Comparison of ENCODE assay signal across 8 cellular contexts in the genomic region with DNA sequence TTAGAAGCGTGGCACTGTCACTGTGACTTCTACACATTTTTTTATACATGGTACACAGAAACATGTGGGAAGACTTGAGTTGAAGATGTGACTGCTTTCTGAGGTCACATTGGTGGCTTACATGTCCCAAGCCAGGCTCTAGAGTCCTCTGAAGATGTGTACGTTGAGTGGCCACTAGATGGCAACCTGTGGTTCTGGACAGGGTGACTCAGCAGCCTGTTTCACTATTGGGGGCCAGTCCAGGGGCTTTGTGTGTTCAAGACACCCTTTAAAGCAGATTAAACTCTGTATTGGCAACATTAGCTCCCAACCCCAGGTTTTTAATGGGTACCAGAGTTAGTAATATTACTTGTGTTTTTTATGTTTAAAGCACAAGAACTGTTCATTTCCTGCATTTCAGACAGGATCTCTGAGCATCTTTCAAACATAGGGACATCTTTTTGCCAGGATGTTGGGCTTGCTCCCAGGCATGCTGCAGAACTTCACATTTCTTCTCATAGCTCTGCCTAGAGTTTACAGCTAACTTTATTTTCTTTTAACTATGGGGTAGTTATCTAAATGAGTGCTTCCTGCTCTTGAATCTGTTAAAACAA.
DNase-seq lines count a peak whose midpoint lies in the region; ATAC-seq, FAIRE-seq and TF ChIP-seq lines count a peak whose summit lies in the region.

No MANE protein-coding gene starts in this region.

- H3K4me3 ChIP-seq in NT2/D1 (ENCODE audit: insufficient read length, low read depth) = no peak overlapping the region

- H3K36me3 ChIP-seq in NT2/D1 (ENCODE audit: insufficient read depth, insufficient read length, low read length) = peaks cover 33% of the 10 kb centered on the region

- DNase-seq in D721Med (ENCODE audit: insufficient read length, low spot score) (no peak), NT2/D1 (ENCODE audit: low read depth, low spot score) (peak; percentile 48), fibroblast of gingiva (ENCODE audit: low read depth) (peak; percentile 66), nephron progenitor cell (peak; percentile 61), superior temporal gyrus (ENCODE audit: extremely low spot score) (peak; percentile 90)
- peak; percentile 43 for DNase-seq in activated CD8-positive, alpha-beta memory T cell treated with anti-CD3 and anti-CD28 coated beads, Interleukin-2, amount 50 U/mL, for 4 hours

- peak overlapping the region; percentile 75 for H3K27ac Mint-ChIP-seq in nephron progenitor cell

- peak; percentile 53 for FAIRE-seq in D721Med (lab: Jason Lieb, UNC)

- no peaks in the 10 kb centered on the region for H3K27me3 ChIP-seq in NT2/D1 (ENCODE audit: insufficient read depth, insufficient read length)

- H3K4me3 Mint-ChIP-seq in nephron progenitor cell = no peak overlapping the region

- ATAC-seq in GM19467 (IDR thresholded peaks at IDR 0.05; ENCODE audit: unreplicated experiment) (peak; percentile 94), HG03565 (IDR thresholded peaks at IDR 0.05; ENCODE audit: unreplicated experiment) (peak; percentile 99)

- no peaks in the 10 kb centered on the region for H3K27me3 Mint-ChIP-seq in nephron progenitor cell (ENCODE audit: low read depth, poor library complexity)

- no peaks in the 10 kb centered on the region for H3K9me3 ChIP-seq in NT2/D1 (ENCODE audit: insufficient read depth, low read length)

- TF ChIP-seq CTCF in D721Med (IDR thresholded peaks at IDR 0.05; ENCODE audit: insufficient read depth, missing control alignments) (peak; percentile 73), nephron progenitor cell (IDR thresholded peaks at IDR 0.05) (peak; percentile 74)

- no peaks in the 10 kb centered on the region for H3K4me1 ChIP-seq in NT2/D1 (ENCODE audit: insufficient read depth, insufficient read length)

- H3K36me3 Mint-ChIP-seq in nephron progenitor cell (ENCODE audit: low read depth) = peaks cover 59% of the 10 kb centered on the region

- no peak overlapping the region for H3K9ac ChIP-seq in NT2/D1 (ENCODE audit: insufficient read length, low read depth)

- no peaks in the 10 kb centered on the region for H3K9me3 Mint-ChIP-seq in nephron progenitor cell

- H3K4me1 Mint-ChIP-seq in nephron progenitor cell = peaks cover 22% of the 10 kb centered on the region
